ENCODE assay signal across 12 cellular contexts in genomic region chr4:188971125-188971524, GRCh38.
DNase-seq lines count a peak whose midpoint lies in the region; ATAC-seq and TF ChIP-seq lines count a peak whose summit lies in the region.
"Had no signal": no experiment of that assay in that cellular context is flagged by ENCODE, and none has a peak within 500 bp of the region (broad histone marks: within the 10 kb centered on the region; RNA-seq: fewer than 3 reads in every experiment).

No MANE protein-coding gene starts in this region.

- DNase-seq in MM.1S (peak; percentile 61), astrocyte of the spinal cord (ENCODE audit: low read depth, low spot score) (no peak), midbrain (lab: John Stamatoyannopoulos, UW) (peak; percentile 0), cortex of kidney (lab: John Stamatoyannopoulos, UW) (no peak), iPS-NIHi7 (ENCODE audit: extremely low spot score) (no peak)
- DNase-seq: aorta; left ventricle myocardium superior; NCI-H187 treated with DMSO at 0.1 percent for 48 hours; stimulated activated CD4-positive, alpha-beta T cell treated with anti-CD3 and anti-CD28 coated beads, Interleukin-1b, Interleukin-23, amount 100 ng/mL, for 48 hours had no signal

- H3K27me3 ChIP-seq in DOHH2 (ENCODE audit: control insufficient read depth, low read length): no peaks in the 10 kb centered on the region
- H3K27me3 ChIP-seq in MM.1S (replicated peaks; ENCODE audit: insufficient read depth, low read length): no peaks in the 10 kb centered on the region

- H3F3A ChIP-seq in DOHH2 (ENCODE audit: control insufficient read depth, insufficient read depth): no peaks in the 10 kb centered on the region
- H3F3A ChIP-seq in MM.1S (ENCODE audit: insufficient read depth, low read length): peaks cover 9% of the 10 kb centered on the region

- TF ChIP-seq CTCF in DOHH2 (IDR thresholded peaks at IDR 0.05; ENCODE audit: low read depth, low read length, poor library complexity, severe bottlenecking) (peak; percentile 47), MM.1S (IDR thresholded peaks at IDR 0.05; ENCODE audit: low read length) (peak; percentile 52), astrocyte of the spinal cord (IDR thresholded peaks at IDR 0.05; ENCODE audit: low read depth, low read length) (peak; percentile 34)

- ATAC-seq in HG03378 (IDR thresholded peaks at IDR 0.05; ENCODE audit: unreplicated experiment): no peak
- ATAC-seq in HG02763 (IDR thresholded peaks at IDR 0.05; ENCODE audit: unreplicated experiment): no peak
- ATAC-seq: left ventricle myocardium superior had no signal

- H3K4me1 ChIP-seq in DOHH2 (ENCODE audit: control insufficient read depth, low read length): no peaks in the 10 kb centered on the region
- H3K4me1 ChIP-seq in MM.1S (ENCODE audit: low read length): peaks cover 9% of the 10 kb centered on the region

- H3K4me2 ChIP-seq in DOHH2 (ENCODE audit: low read length): no peak overlapping the region
- H3K4me2 ChIP-seq in MM.1S (ENCODE audit: low read depth, low read length): no peak overlapping the region

- H3K9ac ChIP-seq in MM.1S (ENCODE audit: low read length): no peak overlapping the region

- no peaks in the 10 kb centered on the region for H4K20me1 ChIP-seq in DOHH2 (ENCODE audit: control insufficient read depth, insufficient read depth, low read depth, low read length)
- no peaks in the 10 kb centered on the region for H4K20me1 ChIP-seq in MM.1S (ENCODE audit: insufficient read depth, low read length)

- H3K79me2 ChIP-seq in DOHH2 (ENCODE audit: control insufficient read depth, low read length) (no peaks in the 10 kb centered on the region), MM.1S (ENCODE audit: low read length) (no peaks in the 10 kb centered on the region)

- no peak overlapping the region for H2AFZ ChIP-seq in MM.1S (ENCODE audit: low read length)

- H3K4me3 ChIP-seq in DOHH2 (ENCODE audit: low read length) (no peak overlapping the region), MM.1S (ENCODE audit: low read length) (no peak overlapping the region), astrocyte of the spinal cord (ENCODE audit: low read depth, low read length) (no peak overlapping the region)

- H3K27ac ChIP-seq in DOHH2 (ENCODE audit: low read depth, low read length) (no peak overlapping the region), MM.1S (ENCODE audit: low read length) (no peak overlapping the region)

- in situ Hi-C loops in astrocyte of the spinal cord (cut with HindIII; ENCODE audit: low sequenced_read_pairs): no loop called here

- H3K36me3 ChIP-seq in DOHH2 (ENCODE audit: control insufficient read depth, low read length): no peaks in the 10 kb centered on the region
- no peaks in the 10 kb centered on the region for H3K36me3 ChIP-seq in MM.1S (replicated peaks; ENCODE audit: insufficient read depth, low read length)

- H3K9me3 ChIP-seq in DOHH2 (ENCODE audit: control insufficient read depth, insufficient read depth, low read length) (no peaks in the 10 kb centered on the region), MM.1S (replicated peaks; ENCODE audit: insufficient read depth, low read length) (no peaks in the 10 kb centered on the region)

- no peaks in the 10 kb centered on the region for H3K9me2 ChIP-seq in DOHH2 (replicated peaks; ENCODE audit: control insufficient read depth, low read length)
- H3K9me2 ChIP-seq in MM.1S (replicated peaks; ENCODE audit: insufficient read depth, low read length): no peaks in the 10 kb centered on the region

Comparison
In these comparisons a context has a peak if more than half of its experiments do, and no peak if none do; other contexts are left out.
1. DNase-seq: peak in MM.1S (single experiment) and midbrain (single experiment); none in astrocyte of the spinal cord (single experiment), cortex of kidney (single experiment) and iPS-NIHi7 (single experiment).
2. Peak in every context shown above with its lines, with median percentiles within 50 percentile points of each other: CTCF ChIP-seq.